1 cellular context compared by ENCODE assay signal in genomic region chr12:45989857-45990467, GRCh38.
TF ChIP-seq lines count a peak whose summit lies in the region.

No MANE protein-coding gene starts in this region.

TF ChIP-seq in H1, 55 proteins besides CTCF, POLR2A, EP300 and RAD21 (continued from another document):
- no peak for TF ChIP-seq ATF2 (IDR thresholded peaks at IDR 0.05; ENCODE audit: low read length)
- no peak for TF ChIP-seq SUZ12 (IDR thresholded peaks at IDR 0.05; ENCODE audit: low read length)
- TF ChIP-seq SRF (IDR thresholded peaks at IDR 0.05; ENCODE audit: low read depth, low read length), result no peak
- TF ChIP-seq CBX5 (IDR thresholded peaks at IDR 0.05; ENCODE audit: low read depth, low read length), result no peak
- no peak for TF ChIP-seq KDM1A (IDR thresholded peaks at IDR 0.05; ENCODE audit: borderline replicate concordance, low read length)
- peak; percentile 99 for TF ChIP-seq ASH2L (IDR thresholded peaks at IDR 0.05; ENCODE audit: low read length)
- TF ChIP-seq SIN3A (conservative IDR thresholded peaks at IDR 0.05 in 1 of 2, IDR thresholded peaks at IDR 0.05 in 1 of 2; ENCODE audit: low read depth in 1 of 2, low read length in 2 of 2), result peak in 1 of 2 experiments; percentile 20; a peak in 1 of 4 replicates
- TF ChIP-seq POU5F1 (IDR thresholded peaks at IDR 0.05; ENCODE audit: low read depth, low read length), result no peak
- TF ChIP-seq SP2 (IDR thresholded peaks at IDR 0.05; ENCODE audit: low read length), result no peak
- TF ChIP-seq POLR2AphosphoS5 (IDR thresholded peaks at IDR 0.05; ENCODE audit: low read depth, low read length), result no peak
- no peak for TF ChIP-seq TCF12 (IDR thresholded peaks at IDR 0.05; ENCODE audit: low read depth, low read length)
- TF ChIP-seq GABPA (IDR thresholded peaks at IDR 0.05; ENCODE audit: borderline replicate concordance, insufficient read depth, low read length), result no peak
- TF ChIP-seq JUND (IDR thresholded peaks at IDR 0.05; ENCODE audit: low read length), result no peak
- no peak for TF ChIP-seq BRCA1 (IDR thresholded peaks at IDR 0.05; ENCODE audit: low read depth, low read length)
- no peak for TF ChIP-seq EGR1 (IDR thresholded peaks at IDR 0.05; ENCODE audit: borderline replicate concordance, low read depth, low read length)
- TF ChIP-seq BACH1 (IDR thresholded peaks at IDR 0.05; ENCODE audit: low read length), result no peak
- TF ChIP-seq USF2 (IDR thresholded peaks at IDR 0.05; ENCODE audit: low read length), result no peak
- no peak for TF ChIP-seq TAF7 (optimal IDR thresholded peaks at IDR 0.05; ENCODE audit: borderline replicate concordance, low read depth, low read length)
- no peak for TF ChIP-seq RXRA (IDR thresholded peaks at IDR 0.05; ENCODE audit: insufficient read depth, low read depth, low read length)
- no peak for TF ChIP-seq TBP (IDR thresholded peaks at IDR 0.05; ENCODE audit: low read depth, low read length)
- no peak for TF ChIP-seq YY1 (IDR thresholded peaks at IDR 0.05; ENCODE audit: low read depth, low read length)
- TF ChIP-seq TAF1 (IDR thresholded peaks at IDR 0.05; ENCODE audit: low read depth, low read length), result peak; percentile 29; the same call in 1 of the 2 replicates
- TF ChIP-seq HDAC2 (IDR thresholded peaks at IDR 0.05; ENCODE audit: borderline replicate concordance in 1 of 2, low read depth in 2 of 2, low read length in 2 of 2), result 0 out of 4 replicates have a peak, but pooled peaks of 1 of the 2 experiments have one; percentile 56
- no peak for TF ChIP-seq NANOG (IDR thresholded peaks at IDR 0.05; ENCODE audit: insufficient read depth, low read depth, low read length, poor library complexity, severe bottlenecking)
- no peak for TF ChIP-seq JUN (IDR thresholded peaks at IDR 0.05; ENCODE audit: low read depth, low read length)
- TF ChIP-seq MAX (IDR thresholded peaks at IDR 0.05), result no peak
- TF ChIP-seq FOSL1 (IDR thresholded peaks at IDR 0.05; ENCODE audit: insufficient read depth, low read depth, low read length), result no peak
- no peak for TF ChIP-seq CHD2 (IDR thresholded peaks at IDR 0.05; ENCODE audit: low read length)
- TF ChIP-seq HDAC6 (IDR thresholded peaks at IDR 0.05; ENCODE audit: low read depth, low read length), result no peak
- no peak for TF ChIP-seq MAFK (IDR thresholded peaks at IDR 0.05; ENCODE audit: low read depth, low read length)
- no peak for TF ChIP-seq RFX5 (IDR thresholded peaks at IDR 0.05; ENCODE audit: borderline replicate concordance, low read depth, low read length)
- no peak for TF ChIP-seq NRF1 (IDR thresholded peaks at IDR 0.05; ENCODE audit: low read depth, low read length)
- TF ChIP-seq ATF3 (IDR thresholded peaks at IDR 0.05; ENCODE audit: insufficient read depth, low read depth, low read length), result no peak
- no peak for TF ChIP-seq GTF2F1 (IDR thresholded peaks at IDR 0.05; ENCODE audit: borderline replicate concordance, low read depth, low read length)
- peak; percentile 89 for TF ChIP-seq KDM4A (IDR thresholded peaks at IDR 0.05; ENCODE audit: low read depth, low read length, severe bottlenecking)
- TF ChIP-seq CEBPB (IDR thresholded peaks at IDR 0.05; ENCODE audit: low read depth, low read length), result no peak
- peak; percentile 20; the same call in 1 of the 2 replicates for TF ChIP-seq E2F6 (IDR thresholded peaks at IDR 0.05)
- TF ChIP-seq PHF8 (conservative IDR thresholded peaks at IDR 0.05; ENCODE audit: low read depth, low read length), result peak; percentile 89
- TF ChIP-seq SIRT6 (IDR thresholded peaks at IDR 0.05; ENCODE audit: low read length), result no peak
- TF ChIP-seq RNF2 (IDR thresholded peaks at IDR 0.05; ENCODE audit: borderline replicate concordance, low read depth, low read length, missing control alignments, poor library complexity, severe bottlenecking), result no peak
- no peak for TF ChIP-seq SIX5 (IDR thresholded peaks at IDR 0.05; ENCODE audit: low read depth, low read length)
